ENCODE assay signal across 8 cellular contexts in genomic region chr12:98644433-98644711, GRCh38. TPM values are rescaled to one million over a fixed set of nuclear protein-coding genes. Genes with fewer than 3 reads are reported as not detected.
DNase-seq lines count a peak whose midpoint lies in the region; ATAC-seq and TF ChIP-seq lines count a peak whose summit lies in the region.

No MANE protein-coding gene starts in this region.

- H3K9me3 ChIP-seq in SK-N-MC (ENCODE audit: low read depth, low read length): no peaks in the 10 kb centered on the region

- TF ChIP-seq CTCF in AG09319 (IDR thresholded peaks at IDR 0.05; ENCODE audit: low read depth, low read length) (peak; percentile 2; the same call in 1 of the 2 replicates), omental fat pad (IDR thresholded peaks at IDR 0.05) (no peak)

- H3K9ac ChIP-seq in SK-N-MC (ENCODE audit: insufficient read length): peak overlapping the region; percentile 81

- H3K4me3 ChIP-seq in SK-N-MC: peak overlapping the region; percentile 95

- DNase-seq in AG09319 (ENCODE audit: extremely low read depth, low read depth) (peak; percentile 14), SK-N-MC (ENCODE audit: low read depth, low spot score) (no peak), omental fat pad (ENCODE audit: low spot score) (no peak), retina (no peak)
- DNase-seq in activated CD4-positive, alpha-beta T cell treated with anti-CD3 and anti-CD28 coated beads for 48 hours: no peak

- ATAC-seq in GM18520 (IDR thresholded peaks at IDR 0.05; ENCODE audit: unreplicated experiment) (peak; percentile 5), HG02981 (IDR thresholded peaks at IDR 0.05; ENCODE audit: unreplicated experiment) (peak; percentile 6), esophagus mucosa (peak; percentile 12), omental fat pad (ENCODE audit: low FRiP score) (peak; percentile 32)

- H3K36me3 ChIP-seq in SK-N-MC (ENCODE audit: insufficient read depth, low read length): peaks cover 10% of the 10 kb centered on the region

- peak overlapping the region; percentile 30; the same call in 1 of the 2 replicates for H3K27ac ChIP-seq in SK-N-MC

RNA-seq across cellular contexts. Expression of gene IKBIP, which starts 0.2 kb away (rescaled TPM):
- 4.1 TPM for total RNA-seq in esophagus mucosa
- total RNA-seq in omental fat pad: 10 to 100 TPM; 13.1 to 22.5 (median 18.0) TPM

RNA-seq across cellular contexts. Expression of gene APAF1, which starts 0.7 kb away (rescaled TPM):
- 4.1 TPM for total RNA-seq in esophagus mucosa
- total RNA-seq in omental fat pad: 10 to 100 TPM in 3 of 4 donors, 1 to 10 TPM in 1; 8.4 to 24.3 (median 15.5) TPM

RNA-seq across cellular contexts. Expression of gene SLC25A3, which starts 50.9 kb away (rescaled TPM):
- 543 TPM for total RNA-seq in esophagus mucosa
- total RNA-seq in omental fat pad: 100 to 1,000 TPM; 323 to 486 (median 454) TPM
